In the genomic region with DNA sequence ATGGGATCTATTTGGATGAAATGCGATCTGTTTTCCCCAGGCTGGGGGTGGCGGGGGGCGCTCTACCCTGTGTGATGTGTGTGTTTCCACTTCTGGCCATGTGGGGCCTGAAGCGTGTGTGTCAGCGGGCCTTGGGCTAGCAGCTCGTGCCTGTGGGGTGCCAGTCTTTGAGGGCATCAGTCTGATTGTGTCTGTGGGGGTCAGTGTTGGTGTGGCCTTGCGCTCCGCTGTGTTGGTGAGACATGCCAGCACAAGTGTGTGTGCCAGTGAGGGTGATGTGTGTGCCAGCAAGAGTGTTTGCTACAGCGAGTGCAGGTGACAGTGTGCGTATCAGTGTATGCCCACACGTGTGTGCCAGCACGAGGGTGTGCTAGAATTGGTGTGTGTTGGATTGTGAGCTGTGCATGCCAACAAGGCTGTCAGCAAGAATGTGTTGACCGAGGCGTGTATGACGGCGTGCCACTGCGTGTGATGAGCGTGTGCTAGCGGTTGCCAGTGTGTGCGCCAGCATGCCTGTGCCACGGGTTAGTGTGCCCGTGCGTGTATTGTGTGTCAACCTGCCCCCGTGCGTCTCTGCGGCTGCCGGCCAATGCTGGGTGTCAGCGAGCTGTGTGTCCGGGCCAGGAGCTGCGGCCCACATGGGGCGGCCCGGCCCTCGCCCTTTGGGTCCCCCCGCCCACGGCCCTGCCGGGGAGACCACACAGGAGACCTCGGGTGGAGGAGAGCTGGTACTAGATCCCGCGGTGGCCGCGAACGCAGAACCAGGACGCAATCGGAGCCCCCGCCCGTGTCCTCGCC, we compare ENCODE assay signal across 8 cellular contexts. TPM values are rescaled to one million over a fixed set of nuclear protein-coding genes. Genes with fewer than 3 reads are reported as not detected.
DNase-seq lines count a peak whose midpoint lies in the region; ATAC-seq, FAIRE-seq and TF ChIP-seq lines count a peak whose summit lies in the region.

No MANE protein-coding gene starts in this region.

- H3K27ac Mint-ChIP-seq in T-helper 17 cell: peak overlapping the region; percentile 95

- H3K4me3 Mint-ChIP-seq in T-helper 17 cell: peak overlapping the region; percentile 94

- in situ Hi-C loops in T47D (cut with HindIII; ENCODE audit: low pct_unique_long_range_greater_than_20kb, low sequenced_read_pairs): no loop called here

- peaks cover 55% of the 10 kb centered on the region for H3K4me1 Mint-ChIP-seq in T-helper 17 cell

- no peak for FAIRE-seq in keratinocyte (lab: Jason Lieb, UNC)

- peak overlapping the region; percentile 73 for H3K4me2 ChIP-seq in keratinocyte (ENCODE audit: control insufficient read depth, extremely low read depth, insufficient read depth, low read depth, low read length)

- H3K27ac ChIP-seq in 22Rv1 (peak overlapping the region; percentile 72), keratinocyte (ENCODE audit: control insufficient read depth, insufficient read depth, low read length) (no peak overlapping the region)

- H3K4me3 ChIP-seq in keratinocyte (ENCODE audit: control insufficient read depth in 2 of 3, extremely low read depth in 1 of 3, insufficient read depth in 2 of 3, low read depth in 1 of 3, low read length in 3 of 3): peak overlapping the region; percentile 38 to 50 (median 46)

- ATAC-seq in T-helper 17 cell: peak; percentile 55
- no peak for ATAC-seq in GM21825 (IDR thresholded peaks at IDR 0.05; ENCODE audit: unreplicated experiment)

- TF ChIP-seq CTCF in 22Rv1 (IDR thresholded peaks at IDR 0.05) (no peak), keratinocyte (optimal IDR thresholded peaks at IDR 0.05 in 1 of 3, IDR thresholded peaks at IDR 0.05 in 1 of 3, conservative IDR thresholded peaks at IDR 0.05 in 1 of 3; ENCODE audit: extremely low read depth in 1 of 3, insufficient read depth in 2 of 3, low read length in 3 of 3) (peak in 1 of 3 experiments; percentile 10)

- peaks cover 14% of the 10 kb centered on the region for H3K4me1 ChIP-seq in keratinocyte (ENCODE audit: control insufficient read depth, extremely low read depth, insufficient read depth, low read length)

- H3K36me3 ChIP-seq in keratinocyte (ENCODE audit: control insufficient read depth in 2 of 2, extremely low read depth in 1 of 2, insufficient read depth in 2 of 2, low read length in 2 of 2): no peaks in the 10 kb centered on the region

- H2AFZ ChIP-seq in keratinocyte (ENCODE audit: control insufficient read depth, low read length): peak overlapping the region; percentile 65

- H3K9me3 ChIP-seq in T-helper 17 cell (ENCODE audit: control insufficient read depth, low read length, poor library complexity, severe bottlenecking) (no peaks in the 10 kb centered on the region), keratinocyte (ENCODE audit: control insufficient read depth, low read depth, low read length) (no peaks in the 10 kb centered on the region)

- H3K36me3 Mint-ChIP-seq in T-helper 17 cell (ENCODE audit: low read depth): peaks cover 4% of the 10 kb centered on the region

- peaks cover 3% of the 10 kb centered on the region for H3K27me3 ChIP-seq in keratinocyte (ENCODE audit: control insufficient read depth, extremely low read depth, insufficient read depth, low read length)

- peak; percentile 12 for DNase-seq in HCEC 1CT
- no peak for DNase-seq in T-helper 17 cell
- DNase-seq in T47D (ENCODE audit: low read depth in 1 of 2, low spot score in 1 of 2): peak; percentile 60 to 78
- DNase-seq in keratinocyte (ENCODE audit: low read depth, low spot score): peak; percentile 77
- DNase-seq in stimulated activated CD4-positive, alpha-beta T cell treated with anti-CD3 and anti-CD28 coated beads, Interleukin-2, amount 100 ng/mL, for 24 hours: peak; percentile 49 to 52
- DNase-seq in NCI-H2196 (lab: John Stamatoyannopoulos, UW; ENCODE audit: unreplicated experiment): no peak

- dilution Hi-C loops in keratinocyte (cut with MboI; ENCODE audit: extremely low pct_ligation_motif_present, low sequenced_read_pairs): no loop called here

- H4K20me1 ChIP-seq in keratinocyte (ENCODE audit: control insufficient read depth, extremely low read depth, insufficient read depth, low read length): no peaks in the 10 kb centered on the region

- H3K9ac ChIP-seq in keratinocyte (ENCODE audit: control insufficient read depth, extremely low read depth, insufficient read depth, low read length): peak overlapping the region; percentile 51

- no peaks in the 10 kb centered on the region for H3K27me3 Mint-ChIP-seq in T-helper 17 cell

- no peaks in the 10 kb centered on the region for H3K9me1 ChIP-seq in keratinocyte (ENCODE audit: control insufficient read depth, extremely low read depth, insufficient read depth, low read length)

- H3K79me2 ChIP-seq in keratinocyte (ENCODE audit: control insufficient read depth, insufficient read depth, low read length): no peaks in the 10 kb centered on the region

RNA-seq across cellular contexts. Expression of a gene that starts 0.5 kb away (rescaled TPM):
- 10 to 100 TPM; 26.3 to 39.6 TPM for total RNA-seq in T-helper 17 cell
- 0.94 to 1.9 TPM (median 1.8 TPM) in 3 replicates for polyA plus RNA-seq in keratinocyte
- polyA plus RNA-seq in keratinocyte (2011; ENCODE audit: low read depth): 3.3 TPM
- polyA plus RNA-seq in keratinocyte (2011; cell fraction: cytosol; rRNA removed): 1.0 and 1.9 TPM in 2 replicates
- 1.5 and 2.2 TPM in 2 replicates for polyA plus RNA-seq in keratinocyte (2011; cell fraction: nucleus; rRNA removed)
- polyA plus RNA-seq in keratinocyte (2012; ENCODE audit: low replicate concordance): 1.4 and 2.3 TPM in 2 replicates
- 3.2 to 5.7 TPM (median 3.7 TPM) in 3 replicates for polyA minus RNA-seq in keratinocyte
- 1.7 TPM for polyA minus RNA-seq in keratinocyte (2011; cell fraction: cytosol; rRNA and poly(A)+ RNA removed)
- 2.5 and 2.6 TPM in 2 replicates for polyA minus RNA-seq in keratinocyte (2011; cell fraction: nucleus; rRNA and poly(A)+ RNA removed)

RNA-seq across cellular contexts. Expression of a gene that starts 48.4 kb away (rescaled TPM):
- 1,000 to 10,000 TPM; 4,448 to 4,546 TPM for total RNA-seq in T-helper 17 cell
- 2,759 to 4,283 TPM (median 3,843 TPM) in 3 replicates for polyA plus RNA-seq in keratinocyte
- polyA plus RNA-seq in keratinocyte (2011; ENCODE audit: low read depth): 4,583 TPM
- 3,100 and 4,215 TPM in 2 replicates for polyA plus RNA-seq in keratinocyte (2011; cell fraction: cytosol; rRNA removed)
- polyA plus RNA-seq in keratinocyte (2011; cell fraction: nucleus; rRNA removed): 1,051 and 1,129 TPM in 2 replicates
- polyA plus RNA-seq in keratinocyte (2012; ENCODE audit: low replicate concordance): 3,324 and 4,271 TPM in 2 replicates
- 1,345 to 1,807 TPM (median 1,376 TPM) in 3 replicates for polyA minus RNA-seq in keratinocyte
- polyA minus RNA-seq in keratinocyte (2011; cell fraction: cytosol; rRNA and poly(A)+ RNA removed): 1,011 TPM
- 222 and 286 TPM in 2 replicates for polyA minus RNA-seq in keratinocyte (2011; cell fraction: nucleus; rRNA and poly(A)+ RNA removed)

Comparison
In these comparisons a context has a peak if more than half of its experiments do, and no peak if none do; other contexts are left out.
1. DNase-seq: peak in HCEC 1CT (single experiment), T47D (2 of 2), keratinocyte (single experiment) and stimulated activated CD4-positive, alpha-beta T cell treated with anti-CD3 and anti-CD28 coated beads, Interleukin-2, amount 100 ng/mL, for 24 hours (2 of 2); none in T-helper 17 cell (0 of 3) and NCI-H2196 (single experiment).